In the genomic region with DNA sequence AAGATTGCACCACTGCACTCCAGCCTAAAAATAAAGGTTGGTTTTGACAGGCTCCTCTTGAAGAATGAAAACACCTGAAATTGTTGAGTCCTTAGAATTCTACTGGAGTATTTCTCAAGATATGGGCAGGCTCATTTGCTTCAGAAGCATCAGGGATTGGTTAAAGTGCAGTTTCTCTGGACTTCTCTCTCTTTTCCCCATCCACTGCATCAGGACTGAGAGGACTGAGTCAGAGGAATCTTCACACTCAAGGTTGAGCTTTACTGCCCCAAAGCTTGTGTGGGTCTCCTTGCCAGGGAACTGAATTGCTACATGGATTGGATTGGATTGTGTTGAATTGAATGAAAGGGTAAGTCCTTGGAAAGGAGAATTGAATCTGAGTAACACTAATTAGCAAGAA, we compare ENCODE assay signal across 12 cellular contexts. TPM values are rescaled to one million over a fixed set of nuclear protein-coding genes. Genes with fewer than 3 reads are reported as not detected.
A peak's percentile ranks its signal among the peaks of the same experiment; 100 is the strongest.
DNase-seq lines count a peak whose midpoint lies in the region; ATAC-seq and TF ChIP-seq lines count a peak whose summit lies in the region.
"Had no signal": no experiment of that assay in that cellular context is flagged by ENCODE, and none has a peak within 500 bp of the region (broad histone marks: within the 10 kb centered on the region; RNA-seq: fewer than 3 reads in every experiment).

No MANE protein-coding gene starts in this region.

- H3K79me2 ChIP-seq in OCI-LY7 (ENCODE audit: insufficient read depth, low read depth, low read length) (no peaks in the 10 kb centered on the region), GM23338 (replicated peaks; ENCODE audit: insufficient read depth) (no peaks in the 10 kb centered on the region)

- peak overlapping the region in 8 of 11 experiments; percentile 9 to 95 (median 90); a peak in 10 of 22 replicates for H3K4me2 ChIP-seq in BLaER1 treated with 17β-estradiol and CSF1 and Interleukin-3, amounts not matched to agents 10 nM and 100 nM
- H3K4me2 ChIP-seq in OCI-LY7 (ENCODE audit: low read length) = peak overlapping the region; percentile 19; the same call in 1 of the 2 replicates
- no peak overlapping the region for H3K4me2 ChIP-seq in GM23338

- H3F3A ChIP-seq in GM23338 (replicated peaks; ENCODE audit: low read depth) = no peaks in the 10 kb centered on the region

- no peaks in the 10 kb centered on the region for H3K9me3 Mint-ChIP-seq in GM23338
- H3K9me3 Mint-ChIP-seq: CD8-positive, alpha-beta T cell had no signal

- H3K9ac ChIP-seq in BLaER1 treated with 17β-estradiol and CSF1 and Interleukin-3, amounts not matched to agents 10 nM and 100 nM = no peak overlapping the region

- H2AFZ ChIP-seq in OCI-LY7 (ENCODE audit: low read length) (no peak overlapping the region), GM23338 (no peak overlapping the region)

- DNase-seq in OCI-LY7 (ENCODE audit: low spot score) = no peak
- DNase-seq in fibroblast of mammary gland (ENCODE audit: low read depth) = peak; percentile 9
- DNase-seq in GM23338 (ENCODE audit: low spot score) = no peak
- DNase-seq in stimulated activated CD8-positive, alpha-beta memory T cell treated with anti-CD3 and anti-CD28 coated beads, Interleukin-4, amount 100 ng/mL, for 48 hours = no peak
- DNase-seq: Calu3; CD8-positive, alpha-beta T cell; DMS79 treated with DMSO at 0.1 percent for 48 hours; GF-D8 had no signal

- H3K27me3 ChIP-seq in BLaER1 treated with 17β-estradiol and CSF1 and Interleukin-3, amounts not matched to agents 10 nM and 100 nM = no peaks in the 10 kb centered on the region
- H3K27me3 ChIP-seq in GM23338 (ENCODE audit: insufficient read depth) = no peaks in the 10 kb centered on the region

- H3K4me1 Mint-ChIP-seq in GM23338 = peaks cover 4% of the 10 kb centered on the region; the same call in 2 of the 3 replicates

- H3K27ac ChIP-seq in BLaER1 treated with 17β-estradiol and CSF1 and Interleukin-3, amounts not matched to agents 10 nM and 100 nM = no peak overlapping the region; a peak in 1 of 22 replicates
- H3K27ac ChIP-seq in OCI-LY7 (ENCODE audit: low read depth, low read length, poor library complexity, severe bottlenecking) (peak overlapping the region; percentile 96), GM23338 (ENCODE audit: low read depth) (no peak overlapping the region)
- H3K27ac ChIP-seq: HL-60 had no signal

- no peaks in the 10 kb centered on the region for H4K20me1 ChIP-seq in BLaER1 treated with 17β-estradiol and CSF1 and Interleukin-3, amounts not matched to agents 10 nM and 100 nM
- H4K20me1 ChIP-seq in OCI-LY7 (ENCODE audit: insufficient read depth, low read length) = no peaks in the 10 kb centered on the region
- H4K20me1 ChIP-seq in GM23338 (replicated peaks; ENCODE audit: insufficient read depth) = no peaks in the 10 kb centered on the region

- H3K36me3 Mint-ChIP-seq in GM23338 (ENCODE audit: low read depth) = no peaks in the 10 kb centered on the region
- H3K36me3 Mint-ChIP-seq: CD8-positive, alpha-beta T cell had no signal

- CTCF ChIA-PET in OCI-LY7 (lab: Charles Lee; ENCODE audit: unreplicated experiment) = interaction anchor here (0.6 to 1.6 kb wide), 2 partner anchors 16 to 18 kb away, joined by 3 to 4 read pairs; no protein-coding TSS in a partner anchor

- no peaks in the 10 kb centered on the region for H3K9me3 ChIP-seq in BLaER1 treated with 17β-estradiol and CSF1 and Interleukin-3, amounts not matched to agents 10 nM and 100 nM (replicated peaks in 1 of 11)
- H3K9me3 ChIP-seq in OCI-LY7 (ENCODE audit: low read length) = no peaks in the 10 kb centered on the region
- H3K9me3 ChIP-seq: HAP-1 had no signal

- peaks cover 32 to 84% (median 69%) of the 10 kb centered on the region in 10 experiments for H3K4me1 ChIP-seq in BLaER1 treated with 17β-estradiol and CSF1 and Interleukin-3, amounts not matched to agents 10 nM and 100 nM
- H3K4me1 ChIP-seq in OCI-LY7 (ENCODE audit: insufficient read depth, low read length, poor library complexity, severe bottlenecking) = peaks cover 61% of the 10 kb centered on the region
- H3K4me1 ChIP-seq in GM23338 (ENCODE audit: insufficient read depth) = peaks cover 5% of the 10 kb centered on the region; the same call in 1 of the 2 replicates
- H3K4me1 ChIP-seq: HAP-1 had no signal

- no peaks in the 10 kb centered on the region for H3K36me3 ChIP-seq in BLaER1 treated with 17β-estradiol and CSF1 and Interleukin-3, amounts not matched to agents 10 nM and 100 nM
- H3K36me3 ChIP-seq in OCI-LY7 (ENCODE audit: insufficient read depth, low read length) (no peaks in the 10 kb centered on the region), GM23338 (ENCODE audit: insufficient read depth) (no peaks in the 10 kb centered on the region)
- H3K36me3 ChIP-seq: HAP-1 had no signal

- H3K9me2 ChIP-seq in OCI-LY7 (ENCODE audit: insufficient read depth, low read length) (no peaks in the 10 kb centered on the region), GM23338 (ENCODE audit: insufficient read depth) (no peaks in the 10 kb centered on the region)

- POLR2A ChIA-PET in OCI-LY7 (lab: Charles Lee) = interaction anchor here (1.3 to 13.2 kb wide), 3 partner anchors 11 to 107 kb away, joined by 3 to 272 read pairs (median 4); partner anchors contain the start of gene CCDC69

- peaks cover 3% of the 10 kb centered on the region for H3K27me3 Mint-ChIP-seq in GM23338 (ENCODE audit: insufficient read depth, low read depth, poor library complexity)

- H3K4me3 Mint-ChIP-seq in GM23338 = no peak overlapping the region
- H3K4me3 Mint-ChIP-seq: CD8-positive, alpha-beta T cell had no signal

- ATAC-seq in GM23338 (no peak), HG02870 (IDR thresholded peaks at IDR 0.05; ENCODE audit: unreplicated experiment) (no peak)
- ATAC-seq: CD8-positive, alpha-beta T cell had no signal

- no TSS peak for BruUV-seq in OCI-LY7 (replicated peaks; lab: Mats Ljungman, UMichigan)

- H3K27ac Mint-ChIP-seq in GM23338 = no peak overlapping the region
- H3K27ac Mint-ChIP-seq: CD8-positive, alpha-beta T cell had no signal

- no peak for TF ChIP-seq CTCF in OCI-LY7 (conservative IDR thresholded peaks at IDR 0.05; ENCODE audit: low read length)
- TF ChIP-seq CTCF in fibroblast of mammary gland (conservative IDR thresholded peaks at IDR 0.05; ENCODE audit: control insufficient read depth, insufficient read depth, low read depth, low read length) = no peak
- TF ChIP-seq CTCF in GM23338 (conservative IDR thresholded peaks at IDR 0.05; ENCODE audit: low read depth in 2 of 2) = no peak

- no peak overlapping the region for H3K4me3 ChIP-seq in BLaER1 treated with 17β-estradiol and CSF1 and Interleukin-3, amounts not matched to agents 10 nM and 100 nM
- H3K4me3 ChIP-seq in OCI-LY7 (ENCODE audit: low read depth, low read length, poor library complexity, severe bottlenecking) = no peak overlapping the region
- H3K4me3 ChIP-seq in fibroblast of mammary gland (ENCODE audit: control insufficient read depth, low read depth, low read length) = no peak overlapping the region
- H3K4me3 ChIP-seq in GM23338 = no peak overlapping the region
- H3K4me3 ChIP-seq: HAP-1 had no signal

- intact Hi-C loops in OCI-LY7 (cut with micrococcal nuclease; ENCODE audit: unreplicated experiment) = no loop called here

TF ChIP-seq in GM23338, 12 proteins besides CTCF, POLR2A, EP300 and RAD21 (continues in another document):
- TF ChIP-seq EZH2phosphoT487 (IDR thresholded peaks at IDR 0.05; ENCODE audit: unreplicated experiment) = no peak

RNA-seq across cellular contexts. Expression of gene CCDC69, which starts 7.5 kb away (rescaled TPM):
- 111 and 123 TPM in 2 replicates for total RNA-seq in OCI-LY7 (2014; rRNA removed; shearing (Covaris generic))
- total RNA-seq in OCI-LY7 (2022) = 118 and 119 TPM in 2 replicates
- total RNA-seq in GM23338 (2014; rRNA removed; shearing (Covaris generic)) = 5.3 and 6.6 TPM in 2 replicates
- polyA plus RNA-seq in GM23338 (2016; fragmentation: Nextera tagmentation; extraction: Ambion mirVana) = 2.7 and 3.0 TPM in 2 replicates

RNA-seq across cellular contexts. Expression of gene GM2A, which starts 21.6 kb away (rescaled TPM):
- total RNA-seq in OCI-LY7 (2014; rRNA removed; shearing (Covaris generic)) = 52.4 and 60.2 TPM in 2 replicates
- 52.9 and 64.5 TPM in 2 replicates for total RNA-seq in OCI-LY7 (2022)
- 26.3 and 27.8 TPM in 2 replicates for total RNA-seq in GM23338 (2014; rRNA removed; shearing (Covaris generic))
- polyA plus RNA-seq in GM23338 (2016; fragmentation: Nextera tagmentation; extraction: Ambion mirVana) = 9.0 and 9.8 TPM in 2 replicates

Comparison
In these comparisons a context has a peak if more than half of its experiments do, and no peak if none do; other contexts are left out.
1. RNA of gene CCDC69, which starts 7.5 kb away (total RNA-seq): 111 to 123 TPM in OCI-LY7; 5.3 to 6.6 TPM in GM23338; every median in the first group is over 10 times any median in the second.